Comparison of ENCODE assay signal across 8 cellular contexts in genomic region chr2:178425255-178425827, GRCh38.
"Had no signal": no experiment of that assay in that cellular context is flagged by ENCODE, and none has a peak within 500 bp of the region (broad histone marks: within the 10 kb centered on the region; RNA-seq: fewer than 3 reads in every experiment).

No MANE protein-coding gene starts in this region.

- H3K27ac ChIP-seq: HL-60, KMS-11 had no signal

- FAIRE-seq: HepG2, HTR-8/SVneo, K562 had no signal

- H3K4me2 ChIP-seq: KMS-11 had no signal

- H3K4me3 ChIP-seq: K562 had no signal

- DNase-seq: IMR-90, KBM-7, KG1 had no signal

- H3K9ac ChIP-seq: KMS-11 had no signal
